ENCODE assay signal across 8 cellular contexts in genomic region chr7:103347507-103348267, GRCh38. TPM values are rescaled to one million over a fixed set of nuclear protein-coding genes. Genes with fewer than 3 reads are reported as not detected.
A peak's percentile ranks its signal among the peaks of the same experiment; 100 is the strongest.
DNase-seq lines count a peak whose midpoint lies in the region; ATAC-seq, FAIRE-seq and TF ChIP-seq lines count a peak whose summit lies in the region.

Gene PSMC2 (plus strand): TSS chr7:103347643. CDS start chr7:103347712, 69 bp downstream.

- H4K20me1 ChIP-seq in HepG2 (ENCODE audit: insufficient read depth, low read length): peaks cover 7% of the 10 kb centered on the region; the same call in 1 of the 2 replicates

- H3K27me3 ChIP-seq in HepG2 (ENCODE audit: control insufficient read depth in 1 of 2, insufficient read depth in 2 of 2, low read length in 2 of 2): no peaks in the 10 kb centered on the region; a peak in 1 of 5 replicates

- no peak for TF ChIP-seq RAD21 in HepG2 (CRISPR knock-in tag; IDR thresholded peaks at IDR 0.05)

- peak within 1 kb of the TSS; percentile 82 to 99 (median 96) for H3K4me3 ChIP-seq in HepG2 (replicated peaks in 1 of 3; ENCODE audit: insufficient read depth in 1 of 3, low read depth in 2 of 3, low read length in 3 of 3)

- H3K36me3 ChIP-seq in HepG2 (replicated peaks in 1 of 2; ENCODE audit: control insufficient read depth in 1 of 2, insufficient read depth in 2 of 2, low read length in 2 of 2): peaks cover under 1 to 7% of the 10 kb centered on the region in 2 experiments; a peak in 3 of 5 replicates

- peak; percentile 66 for ATAC-seq in GM19438 (IDR thresholded peaks at IDR 0.05; ENCODE audit: low read depth, unreplicated experiment)
- ATAC-seq in HG03571 (IDR thresholded peaks at IDR 0.05; ENCODE audit: unreplicated experiment): peak; percentile 69
- peak; percentile 88 for ATAC-seq in HepG2

- DNase-seq in CD1c-positive myeloid dendritic cell (ENCODE audit: extremely low spot score) (peak; percentile 92), NCI-H774 (lab: John Stamatoyannopoulos, UW) (peak; percentile 85), dermis blood vessel endothelial cell (peak; percentile 91), HepG2 (ENCODE audit: low spot score) (peak; percentile 92)
- DNase-seq in activated CD4-positive, alpha-beta T cell treated with anti-CD3 and anti-CD28 coated beads, Interleukin-2, amount 50 U/mL, for 4 hours: peak; percentile 74
- peak; percentile 71 to 80 for DNase-seq in stimulated activated CD4-positive, alpha-beta T cell treated with anti-CD3 and anti-CD28 coated beads, Interleukin-2, amount 100 ng/mL, for 48 hours

- BruUV-seq in HepG2 (replicated peaks; lab: Mats Ljungman, UMichigan): TSS peak; percentile 81

- CTCF ChIA-PET in HepG2 (lab: Yijun Ruan, JAX; ENCODE audit: low intra/inter-chr PET ratio, low total read pairs): no interaction called here

- H3K9me3 ChIP-seq in HepG2 (ENCODE audit: low read length): no peaks in the 10 kb centered on the region

- H3K27ac ChIP-seq in HepG2 (ENCODE audit: extremely low read length, insufficient read depth, low read length): peak within 1 kb of the TSS; percentile 88

- H3K4me2 ChIP-seq in HepG2 (ENCODE audit: low read depth, low read length): peak within 1 kb of the TSS; percentile 88

- intact Hi-C loops in HepG2 (cut with micrococcal nuclease; ENCODE audit: unreplicated experiment): no loop called here

- FAIRE-seq in HepG2 (lab: Jason Lieb, UNC): peak; percentile 81

- peak within 1 kb of the TSS; percentile 42 for H2AFZ ChIP-seq in HepG2 (ENCODE audit: low read length)

- no peak for TF ChIP-seq CTCF in HepG2 (CRISPR knock-in tag; IDR thresholded peaks at IDR 0.05)

- TF ChIP-seq EP300 in HepG2 (IDR thresholded peaks at IDR 0.05; ENCODE audit: low read depth in 2 of 2, low read length in 2 of 2): no peak
- TF ChIP-seq EP300 in HepG2 (CRISPR knock-in tag; IDR thresholded peaks at IDR 0.05; ENCODE audit: borderline replicate concordance): peak; percentile 27; the same call in 1 of the 2 replicates

- H3K79me2 ChIP-seq in HepG2 (ENCODE audit: insufficient read depth, low read length): peaks cover 71% of the 10 kb centered on the region

- 1% methylated on average over 14 of the region's 25 CpGs for WGBS in HepG2 (ENCODE audit: low lambda C conversion rate)

- TF ChIP-seq POLR2A in HepG2 (IDR thresholded peaks at IDR 0.05; ENCODE audit: insufficient read depth in 1 of 2, low read depth in 2 of 2, low read length in 2 of 2): peak; percentile 55 to 70; a peak in 3 of 4 replicates

- peaks cover 53% of the 10 kb centered on the region for H3K4me1 ChIP-seq in HepG2 (ENCODE audit: insufficient read depth, low read length)

- in situ Hi-C loops in HepG2 (cut with HindIII; ENCODE audit: extremely low pct_ligation_motif_present, low pct_unique_long_range_greater_than_20kb): loop anchor here (10.0 kb wide), 1 partner anchor 57 kb away; no protein-coding TSS in a partner anchor

- H3K9ac ChIP-seq in HepG2 (ENCODE audit: insufficient read depth, low read depth, low read length): peak within 1 kb of the TSS; percentile 94

- POLR2A ChIA-PET in HepG2 (lab: Yijun Ruan, JAX): interaction anchor here (0.8 to 1.4 kb wide), 4 partner anchors 9 to 59 kb away, joined by 3 to 13 read pairs (median 4); no protein-coding TSS in a partner anchor

TF ChIP-seq in HepG2, 621 proteins besides CTCF, POLR2A, EP300 and RAD21 (continues in another document):
- no peak for TF ChIP-seq ATF7-NPFF (CRISPR knock-in tag; IDR thresholded peaks at IDR 0.05; ENCODE audit: low read depth)
- TF ChIP-seq ATF7 (IDR thresholded peaks at IDR 0.05): no peak
- no peak for TF ChIP-seq ATF7 (CRISPR knock-in tag; IDR thresholded peaks at IDR 0.05)
- peak; percentile 66 for TF ChIP-seq ELF3 (CRISPR knock-in tag; IDR thresholded peaks at IDR 0.05)
- TF ChIP-seq PHF21A (CRISPR knock-in tag; IDR thresholded peaks at IDR 0.05): peak; percentile 58; the same call in 1 of the 2 replicates
- peak; percentile 33; the same call in 1 of the 2 replicates for TF ChIP-seq ZNF580 (CRISPR knock-in tag; IDR thresholded peaks at IDR 0.05; ENCODE audit: borderline replicate concordance, low read depth)
- TF ChIP-seq ZFP90 (CRISPR knock-in tag; IDR thresholded peaks at IDR 0.05; ENCODE audit: borderline replicate concordance): peak; percentile 63; the same call in 1 of the 2 replicates
- peak; percentile 11; the same call in 1 of the 2 replicates for TF ChIP-seq NFYB (CRISPR knock-in tag; IDR thresholded peaks at IDR 0.05)
- no peak for TF ChIP-seq ZNF749 (CRISPR knock-in tag; IDR thresholded peaks at IDR 0.05; ENCODE audit: borderline replicate concordance)
- TF ChIP-seq USF2 (IDR thresholded peaks at IDR 0.05; ENCODE audit: low read depth, low read length): no peak
- TF ChIP-seq USF2 (CRISPR knock-in tag; IDR thresholded peaks at IDR 0.05; ENCODE audit: borderline replicate concordance): peak; percentile 74; the same call in 1 of the 2 replicates
- no peak for TF ChIP-seq ZNF629 (CRISPR knock-in tag; conservative IDR thresholded peaks at IDR 0.05)
- TF ChIP-seq ZNF841 (CRISPR knock-in tag; IDR thresholded peaks at IDR 0.05; ENCODE audit: borderline replicate concordance): no peak
- peak; percentile 83 for TF ChIP-seq TAF1 (CRISPR knock-in tag; IDR thresholded peaks at IDR 0.05)
- TF ChIP-seq ZNF777 (CRISPR knock-in tag; IDR thresholded peaks at IDR 0.05): no peak
- TF ChIP-seq SOX13 (IDR thresholded peaks at IDR 0.05): no peak
- peak in 1 of 2 experiments; percentile 14; a peak in 1 of 4 replicates for TF ChIP-seq SOX13 (CRISPR knock-in tag; conservative IDR thresholded peaks at IDR 0.05 in 1 of 2, IDR thresholded peaks at IDR 0.05 in 1 of 2)
- no peak for TF ChIP-seq MLLT10 (CRISPR knock-in tag; IDR thresholded peaks at IDR 0.05)
- no peak for TF ChIP-seq HDAC6 (IDR thresholded peaks at IDR 0.05; ENCODE audit: low read depth, low read length)
- no peak for TF ChIP-seq CHCHD3 (CRISPR knock-in tag; IDR thresholded peaks at IDR 0.05)
- peak; percentile 88 for TF ChIP-seq IRF2 (CRISPR knock-in tag; IDR thresholded peaks at IDR 0.05)
- TF ChIP-seq MXD3 (CRISPR knock-in tag; IDR thresholded peaks at IDR 0.05): peak; percentile 66
- no peak for TF ChIP-seq TAF15 (IDR thresholded peaks at IDR 0.05; ENCODE audit: low read depth, low read length, poor library complexity, severe bottlenecking)
- no peak for TF ChIP-seq ZFP41 (CRISPR knock-in tag; IDR thresholded peaks at IDR 0.05; ENCODE audit: borderline replicate concordance)

RNA-seq across cellular contexts. Expression of gene PSMC2, which starts in this region (rescaled TPM):
- total RNA-seq in dermis blood vessel endothelial cell (211 and 258 TPM in 2 replicates), HepG2 (2016; rRNA removed; fragmentation: Illumina TruSeq; extraction: Trizol) (181 and 288 TPM in 2 replicates)
- total RNA-seq in HepG2 (2016; cell fraction: cytosol; rRNA removed; fragmentation: Illumina TruSeq; extraction: Trizol; ENCODE audit: low read depth): 22.7 and 25.6 TPM in 2 replicates
- 191 and 295 TPM in 2 replicates for total RNA-seq in HepG2 (2016; cell fraction: insoluble cytoplasmic fraction; rRNA removed; fragmentation: Illumina TruSeq; extraction: Trizol)
- 36.5 and 44.0 TPM in 2 replicates for total RNA-seq in HepG2 (2016; cell fraction: membrane; rRNA removed; fragmentation: Illumina TruSeq; extraction: Trizol)
- 73.2 and 83.1 TPM in 2 replicates for total RNA-seq in HepG2 (2016; cell fraction: nucleus; rRNA removed; fragmentation: Illumina TruSeq; extraction: Trizol)
- 70.3 and 89.9 TPM in 2 replicates for polyA plus RNA-seq in HepG2 (2011; rRNA removed)
- polyA plus RNA-seq in HepG2 (2011; cell fraction: cytosol; rRNA removed): 53.2 and 76.5 TPM in 2 replicates
- 35.8 and 47.8 TPM in 2 replicates for polyA plus RNA-seq in HepG2 (2011; cell fraction: nucleus; rRNA removed)
- polyA plus RNA-seq in HepG2 (2012): 100 and 112 TPM in 2 replicates
- 21.0 and 23.6 TPM in 2 replicates for polyA plus RNA-seq in HepG2 (2016; cell fraction: cytosol; fragmentation: Illumina TruSeq; extraction: Trizol; ENCODE audit: low read depth)
- polyA plus RNA-seq in HepG2 (2016; cell fraction: insoluble cytoplasmic fraction; fragmentation: Illumina TruSeq; extraction: Trizol; ENCODE audit: low read depth): 244 and 257 TPM in 2 replicates
- 23.1 and 25.0 TPM in 2 replicates for polyA plus RNA-seq in HepG2 (2016; cell fraction: membrane; fragmentation: Illumina TruSeq; extraction: Trizol; ENCODE audit: low read depth)
- 89.9 and 94.6 TPM in 2 replicates for polyA plus RNA-seq in HepG2 (2016; cell fraction: nucleus; fragmentation: Illumina TruSeq; extraction: Trizol; ENCODE audit: insufficient read depth, low read depth)
- 20.2 and 53.5 TPM in 2 replicates for polyA minus RNA-seq in HepG2 (2011; rRNA and poly(A)+ RNA removed; ENCODE audit: low replicate concordance)
- 39.5 and 47.1 TPM in 2 replicates for polyA minus RNA-seq in HepG2 (2011; cell fraction: cytosol; rRNA and poly(A)+ RNA removed)
- polyA minus RNA-seq in HepG2 (2011; cell fraction: nucleus; rRNA and poly(A)+ RNA removed): 21.0 and 44.4 TPM in 2 replicates

Comparison
In these comparisons a context has a peak if more than half of its experiments do, and no peak if none do; other contexts are left out.
1. Peak in every context shown above with its lines: DNase-seq, ATAC-seq, H3K4me3 ChIP-seq and H3K27ac ChIP-seq.